ENCODE assay signal across 8 cellular contexts in genomic region chr12:122793685-122794106, GRCh38. TPM values are rescaled to one million over a fixed set of nuclear protein-coding genes. Genes with fewer than 3 reads are reported as not detected.
DNase-seq lines count a peak whose midpoint lies in the region; ATAC-seq, FAIRE-seq and TF ChIP-seq lines count a peak whose summit lies in the region.

No MANE protein-coding gene starts in this region.

- no peak overlapping the region for H2AFZ ChIP-seq in parathyroid adenoma

- no peaks in the 10 kb centered on the region for H3K9me3 ChIP-seq in parathyroid adenoma (ENCODE audit: control insufficient read depth, low read length)

- peak; percentile 52 for FAIRE-seq in A204.1 (lab: Jason Lieb, UNC)
- peak; percentile 9 for FAIRE-seq in TTC549 (lab: Jason Lieb, UNC)

- TF ChIP-seq CTCF in fibroblast of villous mesenchyme (IDR thresholded peaks at IDR 0.05; ENCODE audit: insufficient read depth, low read depth, low read length) (peak; percentile 64), parathyroid adenoma (IDR thresholded peaks at IDR 0.05) (peak; percentile 84)

- DNase-seq in ELR (ENCODE audit: low read depth) (peak; percentile 76), NCI-H146 treated with DMSO at 0.1 percent for 48 hours (lab: John Stamatoyannopoulos, UW; ENCODE audit: unreplicated experiment) (peak; percentile 12), fibroblast of villous mesenchyme (ENCODE audit: low read depth) (peak; percentile 69)

- ATAC-seq in GM18861 (IDR thresholded peaks at IDR 0.05; ENCODE audit: unreplicated experiment) (no peak), HG02623 (IDR thresholded peaks at IDR 0.05; ENCODE audit: unreplicated experiment) (no peak)

- H3K4me3 ChIP-seq in fibroblast of villous mesenchyme (ENCODE audit: low read depth, low read length) (no peak overlapping the region), parathyroid adenoma (ENCODE audit: low read depth, low read length) (no peak overlapping the region)

- H3K79me2 ChIP-seq in parathyroid adenoma = no peaks in the 10 kb centered on the region

- no peak overlapping the region for H3K4me2 ChIP-seq in parathyroid adenoma (ENCODE audit: low read length)

- H3K27me3 ChIP-seq in parathyroid adenoma (ENCODE audit: control insufficient read depth, insufficient read depth, low read length) = no peaks in the 10 kb centered on the region

- H3K27ac ChIP-seq in parathyroid adenoma = no peak overlapping the region

- no peaks in the 10 kb centered on the region for H3K36me3 ChIP-seq in parathyroid adenoma (ENCODE audit: control insufficient read depth, insufficient read depth, low read length)

- no peaks in the 10 kb centered on the region for H3K4me1 ChIP-seq in parathyroid adenoma

- H3K9ac ChIP-seq in parathyroid adenoma = no peak overlapping the region

RNA-seq across cellular contexts. Expression of gene CCDC62, which starts 19.3 kb away (rescaled TPM):
- total RNA-seq in fibroblast of villous mesenchyme = 0.32 and 0.86 TPM in 2 replicates

RNA-seq across cellular contexts. Expression of gene DENR, which starts 41.1 kb away (rescaled TPM):
- 40.3 and 46.6 TPM in 2 replicates for total RNA-seq in fibroblast of villous mesenchyme

RNA-seq across cellular contexts. Expression of gene HIP1R, which starts 41.6 kb away (rescaled TPM):
- 11.2 and 11.9 TPM in 2 replicates for total RNA-seq in fibroblast of villous mesenchyme

Comparison
In these comparisons a context has a peak if more than half of its experiments do, and no peak if none do; other contexts are left out.
1. DNase-seq: peak in every context shown above with its lines; median percentile 76 in ELR; 69 in fibroblast of villous mesenchyme; 12 in NCI-H146 treated with DMSO at 0.1 percent for 48 hours.